13 cellular contexts compared by ENCODE assay signal in genomic region chr1:51898090-51898734, GRCh38. TPM values are rescaled to one million over a fixed set of nuclear protein-coding genes. Genes with fewer than 3 reads are reported as not detected.
DNase-seq lines count a peak whose midpoint lies in the region; ATAC-seq, FAIRE-seq and TF ChIP-seq lines count a peak whose summit lies in the region.
"Had no signal": no experiment of that assay in that cellular context is flagged by ENCODE, and none has a peak within 500 bp of the region (broad histone marks: within the 10 kb centered on the region; RNA-seq: fewer than 3 reads in every experiment).

No MANE protein-coding gene starts in this region.

- H3K9ac ChIP-seq in endothelial cell of umbilical vein (replicated peaks; ENCODE audit: extremely low read depth, insufficient read depth, low read length) = peak overlapping the region; percentile 43

- ATAC-seq in Panc1 = 0 out of 2 replicates have a peak, but pooled peaks have one; percentile 13
- no peak for ATAC-seq in HG02610 (IDR thresholded peaks at IDR 0.05; ENCODE audit: unreplicated experiment)
- ATAC-seq: right cardiac atrium, WTC11 had no signal

- H3K36me3 ChIP-seq in Panc1 (ENCODE audit: control insufficient read depth, insufficient read depth, low read length) (no peaks in the 10 kb centered on the region), endothelial cell of umbilical vein (ENCODE audit: control insufficient read depth in 2 of 2, extremely low read depth in 1 of 2, insufficient read depth in 2 of 2, low read length in 2 of 2) (no peaks in the 10 kb centered on the region), sigmoid colon (no peaks in the 10 kb centered on the region)

- CTCF ChIA-PET in Panc1 (lab: Charles Lee) (no interaction called here), endothelial cell of umbilical vein (lab: Charles Lee) (interaction anchor here (0.8 to 3.9 kb wide), 17 partner anchors 8 to 451 kb away, joined by 3 to 66 read pairs (median 9); partner anchors contain the start of genes KTI12, NRDC and RAB3B)

- H3K27ac Mint-ChIP-seq in nephron = peak overlapping the region; percentile 52 to 76 (median 56)
- no peak overlapping the region for H3K27ac Mint-ChIP-seq in activated T-helper 1 cell treated with anti-CD3 and anti-CD28 coated beads, Interleukin-12 subunit alpha, Interleukin-12 subunit beta, Interleukin-2, Interleukin-4 antibody, amounts not matched to agents 30 ng/mL and 10 ng/mL and 1 ng/mL, durations not matched to agents 14 hours and 24 hours and 36 hours
- H3K27ac Mint-ChIP-seq: WTC11 had no signal

- peak overlapping the region; percentile 72 for H2AFZ ChIP-seq in endothelial cell of umbilical vein (ENCODE audit: low read depth, low read length)

- no peak for TF ChIP-seq CTCF in Panc1 (IDR thresholded peaks at IDR 0.05)
- no peak for TF ChIP-seq CTCF in endothelial cell of umbilical vein (IDR thresholded peaks at IDR 0.05; ENCODE audit: extremely low read depth in 1 of 2, insufficient read depth in 1 of 2, low read depth in 1 of 2, low read length in 2 of 2)
- no peak for TF ChIP-seq CTCF in nephron (IDR thresholded peaks at IDR 0.05; ENCODE audit: unreplicated experiment in 3 of 3)
- TF ChIP-seq CTCF in sigmoid colon (IDR thresholded peaks at IDR 0.05) = no peak

- peak; percentile 78 for DNase-seq in Daoy (ENCODE audit: low read depth)
- DNase-seq in Panc1 (ENCODE audit: low read depth, low spot score) = peak; percentile 58
- DNase-seq in endothelial cell of umbilical vein (ENCODE audit: low read depth, low spot score) = peak; percentile 48
- DNase-seq in sigmoid colon = no peak
- no peak for DNase-seq in activated T-helper 1 cell treated with anti-CD3 and anti-CD28 coated beads, Interleukin-12 subunit alpha, Interleukin-12 subunit beta, Interleukin-2, Interleukin-4 antibody, amounts not matched to agents 30 ng/mL and 10 ng/mL and 1 ng/mL, durations not matched to agents 14 hours and 24 hours and 36 hours (ENCODE audit: low spot score)
- no peak for DNase-seq in DMS153 treated with DMSO at 0.1 percent for 48 hours (lab: John Stamatoyannopoulos, UW; ENCODE audit: unreplicated experiment)
- DNase-seq: amygdala, NCI-H1436 treated with DMSO at 0.1 percent for 48 hours, NCI-H526, right cardiac atrium had no signal

- no peaks in the 10 kb centered on the region for H3K27me3 ChIP-seq in Panc1 (ENCODE audit: control insufficient read depth, insufficient read depth, low read length)
- H3K27me3 ChIP-seq in endothelial cell of umbilical vein (ENCODE audit: control insufficient read depth in 2 of 2, insufficient read depth in 2 of 2, low read length in 2 of 2) = no peaks in the 10 kb centered on the region
- peaks cover 0 to 22% (median 5%) of the 10 kb centered on the region in 3 donors for H3K27me3 ChIP-seq in sigmoid colon

- H3K79me2 ChIP-seq in endothelial cell of umbilical vein (ENCODE audit: control insufficient read depth, insufficient read depth, low read length) = no peaks in the 10 kb centered on the region

- peak overlapping the region in 1 of 3 experiments; percentile 6 for H3K4me3 Mint-ChIP-seq in nephron
- no peak overlapping the region for H3K4me3 Mint-ChIP-seq in activated T-helper 1 cell treated with anti-CD3 and anti-CD28 coated beads, Interleukin-12 subunit alpha, Interleukin-12 subunit beta, Interleukin-2, Interleukin-4 antibody, amounts not matched to agents 30 ng/mL and 10 ng/mL and 1 ng/mL, durations not matched to agents 14 hours and 24 hours and 36 hours
- H3K4me3 Mint-ChIP-seq: WTC11 had no signal

- peaks cover 3% of the 10 kb centered on the region; the same call in 1 of the 2 replicates for H3K4me1 ChIP-seq in Panc1 (ENCODE audit: control insufficient read depth, insufficient read depth, low read length)
- peaks cover 23% of the 10 kb centered on the region for H3K4me1 ChIP-seq in endothelial cell of umbilical vein (ENCODE audit: control insufficient read depth, extremely low read depth, insufficient read depth, low read length)
- H3K4me1 ChIP-seq in sigmoid colon = peaks cover 0 to 5% (median 0%) of the 10 kb centered on the region in 4 donors

- intact Hi-C loops in Panc1 (cut with micrococcal nuclease; ENCODE audit: unreplicated experiment) (no loop called here), endothelial cell of umbilical vein (cut with micrococcal nuclease) (loop anchor here (5.0 to 10.0 kb wide), 3 partner anchors 227 to 799 kb away; partner anchors contain the start of gene COA7), sigmoid colon (cut with DNase I) (no loop called here)
- intact Hi-C loops in activated T-helper 1 cell treated with anti-CD3 and anti-CD28 coated beads, Interleukin-12 subunit alpha, Interleukin-12 subunit beta, Interleukin-2, Interleukin-4 antibody, amounts not matched to agents 30 ng/mL and 10 ng/mL and 1 ng/mL, durations not matched to agents 14 hours and 24 hours and 36 hours (cut with micrococcal nuclease) = no loop called here

- no peaks in the 10 kb centered on the region for H3K9me1 ChIP-seq in endothelial cell of umbilical vein (replicated peaks; ENCODE audit: control insufficient read depth, extremely low read depth, insufficient read depth, low read length)

- no peak for TF ChIP-seq EP300 in sigmoid colon (IDR thresholded peaks at IDR 0.05)

- H3K9me3 ChIP-seq in Panc1 (ENCODE audit: control insufficient read depth, insufficient read depth, low read depth, low read length) = no peaks in the 10 kb centered on the region
- no peaks in the 10 kb centered on the region for H3K9me3 ChIP-seq in endothelial cell of umbilical vein (replicated peaks; ENCODE audit: control insufficient read depth, insufficient read depth, low read length)
- no peaks in the 10 kb centered on the region for H3K9me3 ChIP-seq in sigmoid colon

- H3K9me3 Mint-ChIP-seq in nephron = peaks cover 3% of the 10 kb centered on the region
- no peaks in the 10 kb centered on the region for H3K9me3 Mint-ChIP-seq in activated T-helper 1 cell treated with anti-CD3 and anti-CD28 coated beads, Interleukin-12 subunit alpha, Interleukin-12 subunit beta, Interleukin-2, Interleukin-4 antibody, amounts not matched to agents 30 ng/mL and 10 ng/mL and 1 ng/mL, durations not matched to agents 14 hours and 24 hours and 36 hours
- H3K9me3 Mint-ChIP-seq: WTC11 had no signal

- H3K4me3 ChIP-seq in Panc1 (ENCODE audit: low read depth in 2 of 2, low read length in 2 of 2) (no peak overlapping the region), endothelial cell of umbilical vein (replicated peaks in 1 of 3; ENCODE audit: insufficient read depth in 1 of 3, low read depth in 1 of 3, low read length in 3 of 3) (no peak overlapping the region), sigmoid colon (no peak overlapping the region)

- H3K4me1 Mint-ChIP-seq in nephron = peaks cover 11% of the 10 kb centered on the region
- H3K4me1 Mint-ChIP-seq in activated T-helper 1 cell treated with anti-CD3 and anti-CD28 coated beads, Interleukin-12 subunit alpha, Interleukin-12 subunit beta, Interleukin-2, Interleukin-4 antibody, amounts not matched to agents 30 ng/mL and 10 ng/mL and 1 ng/mL, durations not matched to agents 14 hours and 24 hours and 36 hours (ENCODE audit: low read depth) = no peaks in the 10 kb centered on the region

- TF ChIP-seq POLR2A in endothelial cell of umbilical vein (IDR thresholded peaks at IDR 0.05; ENCODE audit: low read depth, low read length) (no peak), sigmoid colon (IDR thresholded peaks at IDR 0.05) (no peak)

- dilution Hi-C loops in endothelial cell of umbilical vein (cut with MboI; ENCODE audit: extremely low pct_ligation_motif_present, low sequenced_read_pairs) = no loop called here

- no peaks in the 10 kb centered on the region for H3K36me3 Mint-ChIP-seq in nephron (ENCODE audit: low read depth)
- H3K36me3 Mint-ChIP-seq in activated T-helper 1 cell treated with anti-CD3 and anti-CD28 coated beads, Interleukin-12 subunit alpha, Interleukin-12 subunit beta, Interleukin-2, Interleukin-4 antibody, amounts not matched to agents 30 ng/mL and 10 ng/mL and 1 ng/mL, durations not matched to agents 14 hours and 24 hours and 36 hours (ENCODE audit: low read depth) = no peaks in the 10 kb centered on the region
- H3K36me3 Mint-ChIP-seq: WTC11 had no signal

- no peak for FAIRE-seq in endothelial cell of umbilical vein (lab: Jason Lieb, UNC)

- in situ Hi-C loops in Panc1 (cut with HindIII; ENCODE audit: low pct_unique_long_range_greater_than_20kb, low sequenced_read_pairs) = no loop called here

- H3K27me3 Mint-ChIP-seq in nephron (ENCODE audit: low read depth) = peaks cover 27% of the 10 kb centered on the region
- H3K27me3 Mint-ChIP-seq in activated T-helper 1 cell treated with anti-CD3 and anti-CD28 coated beads, Interleukin-12 subunit alpha, Interleukin-12 subunit beta, Interleukin-2, Interleukin-4 antibody, amounts not matched to agents 30 ng/mL and 10 ng/mL and 1 ng/mL, durations not matched to agents 14 hours and 24 hours and 36 hours (ENCODE audit: insufficient read depth) = peaks cover 30% of the 10 kb centered on the region

- H4K20me1 ChIP-seq in endothelial cell of umbilical vein (replicated peaks; ENCODE audit: control insufficient read depth, extremely low read depth, insufficient read depth, low read length) = no peaks in the 10 kb centered on the region

- 75 to 76% methylated on average over 6 of the region's 6 CpGs for WGBS in sigmoid colon, 2 donors

- no peak overlapping the region for H3K27ac ChIP-seq in Panc1 (ENCODE audit: low read length)
- H3K27ac ChIP-seq in endothelial cell of umbilical vein (ENCODE audit: insufficient read depth, low read depth, low read length) = peak overlapping the region; percentile 93
- H3K27ac ChIP-seq in sigmoid colon = no peak overlapping the region

- POLR2A ChIA-PET in Panc1 (lab: Charles Lee) = no interaction called here
- POLR2A ChIA-PET in endothelial cell of umbilical vein (lab: Charles Lee) = interaction anchor here (0.5 kb wide), 1 partner anchor 148 kb away, joined by 4 read pairs; no protein-coding TSS in a partner anchor

- peak overlapping the region; percentile 71 for H3K4me2 ChIP-seq in endothelial cell of umbilical vein (ENCODE audit: insufficient read depth, low read length)

- BruUV-seq in Panc1 (replicated peaks; lab: Mats Ljungman, UMichigan) = no TSS peak
- BruUV-seq in endothelial cell of umbilical vein (replicated peaks; lab: Mats Ljungman, UMichigan) = TSS peak; percentile 64

RNA-seq across cellular contexts. Expression of gene NRDC, which starts 19.7 kb away (rescaled TPM):
- 47.0 and 56.8 TPM in 2 replicates for total RNA-seq in Daoy (2014; rRNA removed; shearing (Covaris generic))
- total RNA-seq in Panc1 (2021; ENCODE audit: unreplicated experiment) (180 TPM), endothelial cell of umbilical vein (125 and 146 TPM in 2 replicates), sigmoid colon (10 to 100 TPM; 71.0 to 91.4 (median 81.4) TPM)
- 118 TPM for polyA plus RNA-seq in Panc1 (2012; ENCODE audit: insufficient read length)
- polyA plus RNA-seq in endothelial cell of umbilical vein (35.6 and 41.8 TPM in 2 replicates), sigmoid colon (10 to 100 TPM; 34.4 to 70.6 (median 37.2) TPM)
- 55.8 and 62.4 TPM in 2 replicates for polyA plus RNA-seq in endothelial cell of umbilical vein (2011; cell fraction: cytosol; rRNA removed)
- 154 and 169 TPM in 2 replicates for polyA plus RNA-seq in endothelial cell of umbilical vein (2011; cell fraction: nucleus; rRNA removed)
- polyA plus RNA-seq in endothelial cell of umbilical vein (2012) = 99.9 and 148 TPM in 2 replicates
- polyA minus RNA-seq in endothelial cell of umbilical vein = 121 and 129 TPM in 2 replicates
- polyA minus RNA-seq in endothelial cell of umbilical vein (2011; cell fraction: cytosol; rRNA and poly(A)+ RNA removed) = 80.1 TPM
- polyA minus RNA-seq in endothelial cell of umbilical vein (2011; cell fraction: nucleus; rRNA and poly(A)+ RNA removed) = 75.6 and 104 TPM in 2 replicates
- 177 and 185 TPM in 2 replicates for total RNA-seq in activated T-helper 1 cell treated with anti-CD3 and anti-CD28 coated beads, Interleukin-12 subunit alpha, Interleukin-12 subunit beta, Interleukin-2, Interleukin-4 antibody, amounts not matched to agents 30 ng/mL and 10 ng/mL and 1 ng/mL, durations not matched to agents 14 hours and 24 hours and 36 hours

Comparison
In these comparisons a context has a peak if more than half of its experiments do, and no peak if none do; other contexts are left out.
1. DNase-seq: peak in Daoy (single experiment), Panc1 (single experiment) and endothelial cell of umbilical vein (single experiment); none in sigmoid colon (single experiment), activated T-helper 1 cell treated with anti-CD3 and anti-CD28 coated beads, Interleukin-12 subunit alpha, Interleukin-12 subunit beta, Interleukin-2, Interleukin-4 antibody, amounts not matched to agents 30 ng/mL and 10 ng/mL and 1 ng/mL, durations not matched to agents 14 hours and 24 hours and 36 hours (single experiment) and DMS153 treated with DMSO at 0.1 percent for 48 hours (single experiment).